27 cellular contexts compared by ENCODE assay signal in genomic region chr19:8429826-8430225, GRCh38.
"Had no signal": no experiment of that assay in that cellular context is flagged by ENCODE, and none has a peak within 500 bp of the region (broad histone marks: within the 10 kb centered on the region; RNA-seq: fewer than 3 reads in every experiment).

No MANE protein-coding gene starts in this region.

- H3K9me3 ChIP-seq: stomach, suprapubic skin, testis, thoracic aorta, thyroid gland, tibial artery, tibial nerve, transverse colon, upper lobe of left lung, upper lobe of right lung, uterus, vagina had no signal

- H3K27me3 ChIP-seq: stomach, suprapubic skin, testis, thyroid gland, tibial artery, tibial nerve, transverse colon, upper lobe of left lung, upper lobe of right lung, uterus, vagina had no signal

- DNase-seq: stimulated activated CD4-positive, alpha-beta T cell treated with anti-CD3 and anti-CD28 coated beads, Interleukin-2, amount 100 ng/mL, for 48 hours; stimulated activated CD4-positive, alpha-beta T cell treated with anti-CD3 and anti-CD28 coated beads, Interleukin-4, amount 100 ng/mL, for 1 hour; stimulated activated CD4-positive, alpha-beta T cell treated with anti-CD3 and anti-CD28 coated beads, Interleukin-4, amount 100 ng/mL, for 24 hours; stimulated activated CD4-positive, alpha-beta T cell treated with anti-CD3 and anti-CD28 coated beads, Interleukin-4, amount 100 ng/mL, for 4 hours; stimulated activated CD8-positive, alpha-beta memory T cell treated with anti-CD3 and anti-CD28 coated beads, Interleukin-4, amount 100 ng/mL, for 48 hours; stimulated activated naive B cell treated with anti-CD40 and anti-IgM and Interleukin-4, amounts not matched to agents 10 μg/mL and 1 μg/mL and 100 μg/mL, for 72 hours; stimulated activated naive CD4-positive, alpha-beta T cell; stimulated activated naive CD4-positive, alpha-beta T cell treated with Interleukin-2 at 50 U/mL for 16 hours; stimulated activated naive CD8-positive, alpha-beta T cell treated with anti-CD3 and anti-CD28 coated beads, Interleukin-15, amount 100 ng/mL, for 72 hours; stimulated activated naive CD8-positive, alpha-beta T cell treated with anti-CD3 and anti-CD28 coated beads, Interleukin-15, Interleukin-2, amounts not matched to agents 100 U/mL and 50 U/mL, for 24 hours; stomach; substantia nigra; testis; thyroid gland; tibial artery; transverse colon; trophoblast cell; upper lobe of right lung; uterus had no signal

- H3K36me3 ChIP-seq: transverse colon, uterus had no signal

- H3K4me3 ChIP-seq: stomach, suprapubic skin, testis, thoracic aorta, thyroid gland, tibial artery, tibial nerve, transverse colon, upper lobe of left lung, upper lobe of right lung, uterus, vagina had no signal

- ATAC-seq: stimulated activated effector memory CD8-positive, alpha-beta T cell treated with anti-CD3 and anti-CD28 coated beads, Interleukin-12 subunit alpha, Interleukin-12 subunit beta, amount 100 ng/mL, for 72 hours; stimulated activated memory B cell treated with anti-CD40 and anti-IgM and Interleukin-4, amounts not matched to agents 10 μg/mL and 1 μg/mL and 100 μg/mL, for 72 hours; stimulated activated naive B cell treated with anti-CD40 and anti-IgM and Interleukin-4, amounts not matched to agents 10 μg/mL and 1 μg/mL and 100 μg/mL, for 72 hours; stimulated activated naive CD8-positive, alpha-beta T cell treated with anti-CD3 and anti-CD28 coated beads, Interleukin-15, amount 100 ng/mL, for 72 hours; stimulated activated naive CD8-positive, alpha-beta T cell treated with anti-CD3 and anti-CD28 coated beads, Interleukin-15, Interleukin-2, amounts not matched to agents 100 U/mL and 50 U/mL, for 24 hours had no signal

- FAIRE-seq: urothelium cell line had no signal

- H3K4me1 ChIP-seq: testis, uterus, vagina had no signal

- H3K27ac ChIP-seq: stomach, suprapubic skin, testis, thoracic aorta, thyroid gland, tibial artery, tibial nerve, transverse colon, upper lobe of left lung, upper lobe of right lung, uterus, vagina had no signal
